ENCODE assay signal across 8 cellular contexts in genomic region chr14:58199726-58200479, GRCh38. TPM values are rescaled to one million over a fixed set of nuclear protein-coding genes. Genes with fewer than 3 reads are reported as not detected.
DNase-seq lines count a peak whose midpoint lies in the region; ATAC-seq and TF ChIP-seq lines count a peak whose summit lies in the region.

Gene ACTR10 (plus strand): TSS chr14:58200149. CDS start chr14:58200218, 69 bp downstream.

- DNase-seq in NB4 (ENCODE audit: low read depth), result peak; percentile 91
- peak; percentile 91 for DNase-seq in SK-N-SH
- DNase-seq in activated naive CD4-positive, alpha-beta T cell treated with anti-CD3 and anti-CD28 coated beads, Interleukin-2, amount 50 U/mL, for 16 hours, result peak; percentile 89
- DNase-seq in germinal center (ENCODE audit: low spot score), result peak; percentile 86
- DNase-seq in non-pigmented ciliary epithelial cell (ENCODE audit: low read depth), result peak; percentile 17
- peak; percentile 16 to 91 (median 70) for DNase-seq in substantia nigra (lab: John Stamatoyannopoulos, UW)

- no peak for TF ChIP-seq RAD21 in SK-N-SH (IDR thresholded peaks at IDR 0.05; ENCODE audit: low read length)

- peak within 1 kb of the TSS; percentile 79 for H3K9ac ChIP-seq in SK-N-SH

- H3K4me2 ChIP-seq in SK-N-SH, result peak within 1 kb of the TSS; percentile 84

- peaks cover 44% of the 10 kb centered on the region for H3K79me2 ChIP-seq in SK-N-SH (ENCODE audit: insufficient read depth)

- H3K27me3 ChIP-seq in SK-N-SH (ENCODE audit: insufficient read depth), result no peaks in the 10 kb centered on the region

- no peak for TF ChIP-seq CTCF in NB4 (IDR thresholded peaks at IDR 0.05; ENCODE audit: low read depth, low read length)
- no peak for TF ChIP-seq CTCF in SK-N-SH (IDR thresholded peaks at IDR 0.05)

- H3F3A ChIP-seq in SK-N-SH (replicated peaks; ENCODE audit: insufficient read depth), result no peaks in the 10 kb centered on the region

- H4K20me1 ChIP-seq in SK-N-SH (ENCODE audit: insufficient read depth), result no peaks in the 10 kb centered on the region

- under 1% methylated on average over 53 of the region's 78 CpGs for WGBS in SK-N-SH (ENCODE audit: low lambda C conversion rate)

- H3K4me3 ChIP-seq in GM08714 (ENCODE audit: low read length), result peak within 1 kb of the TSS; percentile 96
- peak within 1 kb of the TSS; percentile 93 for H3K4me3 ChIP-seq in NB4 (ENCODE audit: low read depth, low read length)
- peak within 1 kb of the TSS; percentile 81 to 83 for H3K4me3 ChIP-seq in SK-N-SH (ENCODE audit: low read depth in 2 of 2, low read length in 1 of 2)

- peak; percentile 55 for TF ChIP-seq POLR2A in NB4 (IDR thresholded peaks at IDR 0.05; ENCODE audit: extremely low read depth, insufficient read length)

- POLR2A ChIA-PET in SK-N-SH (lab: Yijun Ruan, JAX), result interaction anchor here (0.5 to 1.4 kb wide), 4 partner anchors 9 to 98 kb away, joined by 3 to 6 read pairs (median 4); partner anchors contain the start of genes ARID4A and PSMA3

- peak; percentile 94 for ATAC-seq in HG02571 (IDR thresholded peaks at IDR 0.05; ENCODE audit: unreplicated experiment)

- H3K27ac ChIP-seq in SK-N-SH (ENCODE audit: low read depth in 2 of 2, low read length in 1 of 2), result peak within 1 kb of the TSS; percentile 83 to 91
- peak within 1 kb of the TSS; percentile 81 for H3K27ac ChIP-seq in substantia nigra (ENCODE audit: low read depth, low read length, poor library complexity, severe bottlenecking)

- H3K4me1 ChIP-seq in SK-N-SH (ENCODE audit: control insufficient read depth in 1 of 2, insufficient read depth in 2 of 2, low read depth in 1 of 2, low read length in 1 of 2), result peaks cover 3 to 8% of the 10 kb centered on the region in 2 experiments; a peak in 2 of 4 replicates

- H3K9me2 ChIP-seq in SK-N-SH, result no peaks in the 10 kb centered on the region

- TF ChIP-seq EP300 in SK-N-SH (IDR thresholded peaks at IDR 0.05; ENCODE audit: borderline replicate concordance in 1 of 2, low read depth in 1 of 2, low read length in 1 of 2), result no peak

- H3K36me3 ChIP-seq in SK-N-SH (replicated peaks in 1 of 2; ENCODE audit: control insufficient read depth in 1 of 2, insufficient read depth in 2 of 2, low read length in 1 of 2), result peaks cover 7 to 14% of the 10 kb centered on the region in 2 experiments

- H3K9me3 ChIP-seq in SK-N-SH, result no peaks in the 10 kb centered on the region

- peak within 1 kb of the TSS; percentile 100 for H2AFZ ChIP-seq in SK-N-SH (ENCODE audit: low read depth)

- CTCF ChIA-PET in SK-N-SH (lab: Yijun Ruan, JAX), result interaction anchor here (1.0 to 1.5 kb wide), 3 partner anchors 11 to 46 kb away, joined by 3 to 4 read pairs (median 3); no protein-coding TSS in a partner anchor

TF ChIP-seq in SK-N-SH, 30 proteins besides CTCF, POLR2A, EP300 and RAD21:
- TF ChIP-seq RCOR1 (IDR thresholded peaks at IDR 0.05; ENCODE audit: low read length), result 0 out of 2 replicates have a peak, but pooled peaks have one; percentile 18
- TF ChIP-seq MEF2A (IDR thresholded peaks at IDR 0.05; ENCODE audit: borderline replicate concordance, low read depth), result no peak
- TF ChIP-seq ELF1 (IDR thresholded peaks at IDR 0.05), result no peak
- no peak for TF ChIP-seq FOSL2 (IDR thresholded peaks at IDR 0.05; ENCODE audit: borderline replicate concordance, low read depth)
- TF ChIP-seq USF2 (IDR thresholded peaks at IDR 0.05; ENCODE audit: borderline replicate concordance, low read depth, low read length), result no peak
- TF ChIP-seq RXRA (IDR thresholded peaks at IDR 0.05; ENCODE audit: borderline replicate concordance, low read depth), result no peak
- TF ChIP-seq YY1 (IDR thresholded peaks at IDR 0.05; ENCODE audit: low read depth), result no peak
- TF ChIP-seq USF1 (IDR thresholded peaks at IDR 0.05; ENCODE audit: borderline replicate concordance, low read depth), result no peak
- TF ChIP-seq PBX3 (IDR thresholded peaks at IDR 0.05), result no peak
- TF ChIP-seq MXI1 (IDR thresholded peaks at IDR 0.05; ENCODE audit: low read depth, low read length), result peak; percentile 75
- TF ChIP-seq FOXJ3 (CRISPR knock-in tag; IDR thresholded peaks at IDR 0.05), result no peak
- TF ChIP-seq TEAD4 (IDR thresholded peaks at IDR 0.05; ENCODE audit: borderline replicate concordance, insufficient read depth), result no peak
- TF ChIP-seq RFX5 (IDR thresholded peaks at IDR 0.05; ENCODE audit: low read length), result no peak
- TF ChIP-seq POLR2AphosphoS5 (IDR thresholded peaks at IDR 0.05; ENCODE audit: low read depth, low read length), result peak; percentile 89
- TF ChIP-seq TAF1 (IDR thresholded peaks at IDR 0.05; ENCODE audit: borderline replicate concordance, low read depth, low read length), result peak; percentile 64; the same call in 1 of the 2 replicates
- TF ChIP-seq NFIC (IDR thresholded peaks at IDR 0.05; ENCODE audit: borderline replicate concordance), result no peak
- peak; percentile 14; the same call in 1 of the 2 replicates for TF ChIP-seq SIN3A (IDR thresholded peaks at IDR 0.05; ENCODE audit: borderline replicate concordance, low read depth, low read length)
- TF ChIP-seq MAX (IDR thresholded peaks at IDR 0.05; ENCODE audit: low read depth), result peak; percentile 41
- TF ChIP-seq FOXM1 (IDR thresholded peaks at IDR 0.05; ENCODE audit: low read depth), result no peak
- TF ChIP-seq NRF1 (IDR thresholded peaks at IDR 0.05; ENCODE audit: low read depth, low read length), result no peak
TF ChIP-seq in SK-N-SH: peak in this region for 6.

RNA-seq across cellular contexts. Expression of gene ACTR10, which starts in this region (rescaled TPM):
- 32.9 and 54.2 TPM in 2 replicates for polyA plus RNA-seq in SK-N-SH (2012; rRNA removed)
- polyA plus RNA-seq in SK-N-SH (2012; cell fraction: cytosol; rRNA removed), result 54.9 and 73.5 TPM in 2 replicates
- 27.3 and 41.2 TPM in 2 replicates for polyA plus RNA-seq in SK-N-SH (2012; cell fraction: nucleus; rRNA removed)

Comparison
In these comparisons a context has a peak if more than half of its experiments do, and no peak if none do; other contexts are left out.
1. Peak in every context shown above with its lines: DNase-seq, ATAC-seq, H3K4me3 ChIP-seq and H3K27ac ChIP-seq.
2. DNase-seq: peak in every context shown above with its lines; median percentile 91 in NB4; 91 in SK-N-SH; 89 in activated naive CD4-positive, alpha-beta T cell treated with anti-CD3 and anti-CD28 coated beads, Interleukin-2, amount 50 U/mL, for 16 hours; 86 in germinal center; 70 in substantia nigra; 17 in non-pigmented ciliary epithelial cell.